Comparison of ENCODE assay signal across 7 cellular contexts in genomic region chr19:37551123-37551993, GRCh38. TPM values are rescaled to one million over a fixed set of nuclear protein-coding genes. Genes with fewer than 3 reads are reported as not detected.
DNase-seq lines count a peak whose midpoint lies in the region; ATAC-seq and TF ChIP-seq lines count a peak whose summit lies in the region.

No MANE protein-coding gene starts in this region.

- H2BK12ac ChIP-seq in mesenchymal stem cell (ENCODE audit: low read length in 2 of 2): no peak overlapping the region

- no peak overlapping the region for H2BK15ac ChIP-seq in mesenchymal stem cell (ENCODE audit: low read depth, poor library complexity, severe bottlenecking)

- H2BK120ac ChIP-seq in mesenchymal stem cell (ENCODE audit: low read depth, low read length): no peak overlapping the region

- H2AFZ ChIP-seq in mesenchymal stem cell (ENCODE audit: low read depth, low read length): no peak overlapping the region

- H3K4me3 ChIP-seq in cardiac fibroblast (replicated peaks in 1 of 2; ENCODE audit: low read depth in 2 of 2, low read length in 2 of 2) (peak overlapping the region; percentile 83 to 91), mesenchymal stem cell (ENCODE audit: insufficient read depth in 1 of 2, low read depth in 1 of 2, low read length in 2 of 2) (peak overlapping the region; percentile 45 to 65), subcutaneous abdominal adipose tissue (ENCODE audit: low read depth in 1 of 5, low read length in 5 of 5) (peak overlapping the region; percentile 41 to 67 (median 56))

- 93% methylated on average over 64 of the region's 65 CpGs for WGBS in mesenchymal stem cell

- H3K9me3 ChIP-seq in mesenchymal stem cell (ENCODE audit: control insufficient read depth, low read length) (peaks cover 91% of the 10 kb centered on the region), subcutaneous abdominal adipose tissue (ENCODE audit: control insufficient read depth in 5 of 5, low read length in 5 of 5) (peaks cover 48 to 93% (median 88%) of the 10 kb centered on the region in 5 donors)

- ATAC-seq in GM18868 (IDR thresholded peaks at IDR 0.05; ENCODE audit: unreplicated experiment) (peak; percentile 50), GM18873 (IDR thresholded peaks at IDR 0.05; ENCODE audit: low FRiP score, unreplicated experiment) (no peak), HG03175 (IDR thresholded peaks at IDR 0.05; ENCODE audit: unreplicated experiment) (no peak)

- H3K4ac ChIP-seq in mesenchymal stem cell (ENCODE audit: low read depth in 1 of 2, low read length in 2 of 2): no peak overlapping the region

- no peak overlapping the region for H3K4me2 ChIP-seq in mesenchymal stem cell (ENCODE audit: low read length, poor library complexity, severe bottlenecking)

- H3K4me1 ChIP-seq in mesenchymal stem cell (ENCODE audit: control insufficient read depth, insufficient read depth, low read depth, low read length) (no peaks in the 10 kb centered on the region), subcutaneous abdominal adipose tissue (ENCODE audit: control insufficient read depth in 5 of 5, insufficient read depth in 5 of 5, low read length in 5 of 5) (no peaks in the 10 kb centered on the region)

- no peaks in the 10 kb centered on the region for H3K27me3 ChIP-seq in mesenchymal stem cell (ENCODE audit: control insufficient read depth in 1 of 2, insufficient read depth in 1 of 2, low read length in 2 of 2)
- no peaks in the 10 kb centered on the region for H3K27me3 ChIP-seq in subcutaneous abdominal adipose tissue (ENCODE audit: control insufficient read depth in 5 of 5, insufficient read depth in 4 of 5, low read length in 5 of 5)

- H3K36me3 ChIP-seq in mesenchymal stem cell (ENCODE audit: control insufficient read depth in 1 of 2, insufficient read depth in 2 of 2, low read depth in 1 of 2, low read length in 2 of 2): peaks cover 0 to 8% of the 10 kb centered on the region in 2 experiments
- H3K36me3 ChIP-seq in subcutaneous abdominal adipose tissue (ENCODE audit: control insufficient read depth in 5 of 5, insufficient read depth in 5 of 5, low read length in 5 of 5): no peaks in the 10 kb centered on the region

- H4K91ac ChIP-seq in mesenchymal stem cell (ENCODE audit: low read length): no peak overlapping the region

- no peak overlapping the region for H2BK5ac ChIP-seq in mesenchymal stem cell (ENCODE audit: low read depth, low read length, poor library complexity, severe bottlenecking)

- H3K9ac ChIP-seq in mesenchymal stem cell (ENCODE audit: low read length) (peak overlapping the region; percentile 87), subcutaneous abdominal adipose tissue (ENCODE audit: low read length in 5 of 5) (no peak overlapping the region)

- DNase-seq in T follicular helper cell (ENCODE audit: low read depth) (peak; percentile 44), cardiac fibroblast (ENCODE audit: low read depth in 2 of 2) (peak; percentile 73 to 76), mesenchymal stem cell (no peak)

- H2AK5ac ChIP-seq in mesenchymal stem cell (ENCODE audit: low read length, severe bottlenecking): no peak overlapping the region

- H3K23ac ChIP-seq in mesenchymal stem cell (ENCODE audit: low read length in 2 of 2): no peak overlapping the region

- no peaks in the 10 kb centered on the region for H3K79me1 ChIP-seq in mesenchymal stem cell (replicated peaks; ENCODE audit: low read length, poor library complexity, severe bottlenecking)

- no peak overlapping the region for H3K18ac ChIP-seq in mesenchymal stem cell (ENCODE audit: low read depth in 1 of 2, low read length in 2 of 2)

- no peak overlapping the region for H4K8ac ChIP-seq in mesenchymal stem cell (ENCODE audit: low read length)

- peak; percentile 65 for TF ChIP-seq CTCF in cardiac fibroblast (IDR thresholded peaks at IDR 0.05; ENCODE audit: low read depth, low read length)

- no peak overlapping the region for H3K27ac ChIP-seq in mesenchymal stem cell (ENCODE audit: low read length, poor library complexity, severe bottlenecking)
- no peak overlapping the region for H3K27ac ChIP-seq in subcutaneous abdominal adipose tissue (ENCODE audit: low read depth, low read length)

- H3K14ac ChIP-seq in mesenchymal stem cell (ENCODE audit: low read length in 2 of 2): no peak overlapping the region

RNA-seq across cellular contexts. Expression of gene ZNF571, which starts 43.2 kb away (rescaled TPM):
- 1.9 TPM for polyA plus RNA-seq in mesenchymal stem cell (2013, experiment 1 of 2)
- polyA plus RNA-seq in mesenchymal stem cell (2013, experiment 2 of 2): 1.7 TPM

RNA-seq across cellular contexts. Expression of gene ZNF540, which starts 43.3 kb away (rescaled TPM):
- 0.21 TPM for polyA plus RNA-seq in mesenchymal stem cell (2013, experiment 1 of 2)
- polyA plus RNA-seq in mesenchymal stem cell (2013, experiment 2 of 2): 0.21 TPM

RNA-seq across cellular contexts. Expression of gene ZNF793, which starts 44.6 kb away (rescaled TPM):
- polyA plus RNA-seq in mesenchymal stem cell (2013, experiment 1 of 2): 1.8 TPM
- polyA plus RNA-seq in mesenchymal stem cell (2013, experiment 2 of 2): 2.1 TPM
